ENCODE assay signal across 1 cellular context in genomic region chr1:2307943-2308342, GRCh38.
TF ChIP-seq lines count a peak whose summit lies in the region.

No MANE protein-coding gene starts in this region.

TF ChIP-seq in HEK293, 187 proteins besides CTCF, POLR2A, EP300 and RAD21 (continued from another document):
- no peak for TF ChIP-seq ZNF76 (tag by site-specific recombination; IDR thresholded peaks at IDR 0.05; ENCODE audit: borderline replicate concordance, low read depth)
- no peak for TF ChIP-seq ZNF544 (tag by site-specific recombination; IDR thresholded peaks at IDR 0.05)
- TF ChIP-seq HOXA7 (CRISPR knock-in tag; IDR thresholded peaks at IDR 0.05; ENCODE audit: borderline replicate concordance) = no peak
- peak; percentile 77 for TF ChIP-seq OSR2 (tag by site-specific recombination; IDR thresholded peaks at IDR 0.05)
- no peak for TF ChIP-seq ZNF747 (tag by site-specific recombination; IDR thresholded peaks at IDR 0.05)
- TF ChIP-seq ZNF24 (tag by site-specific recombination; IDR thresholded peaks at IDR 0.05) = no peak
